ENCODE assay signal across 20 cellular contexts in genomic region chr7:92875171-92875570, GRCh38. TPM values are rescaled to one million over a fixed set of nuclear protein-coding genes. Genes with fewer than 3 reads are reported as not detected.
DNase-seq lines count a peak whose midpoint lies in the region; ATAC-seq, FAIRE-seq and TF ChIP-seq lines count a peak whose summit lies in the region.
"Had no signal": no experiment of that assay in that cellular context is flagged by ENCODE, and none has a peak within 500 bp of the region (broad histone marks: within the 10 kb centered on the region; RNA-seq: fewer than 3 reads in every experiment).

No MANE protein-coding gene starts in this region.

- TF ChIP-seq CTCF in cardiac muscle cell (IDR thresholded peaks at IDR 0.05; ENCODE audit: low read depth, low read length) (no peak), RWPE1 (conservative IDR thresholded peaks at IDR 0.05; ENCODE audit: low read depth) (no peak)

- CTCF ChIA-PET in RWPE1 (lab: Yijun Ruan, JAX): interaction anchor here (0.5 kb wide), 1 partner anchor 14 kb away, joined by 3 read pairs; no protein-coding TSS in a partner anchor

- POLR2A ChIA-PET in RWPE1 (lab: Yijun Ruan, JAX; ENCODE audit: low non-redundant PET): no interaction called here

- DNase-seq in cardiac muscle cell (ENCODE audit: low read depth in 1 of 2, low spot score in 1 of 2) (no peak), Right ventricle myocardium superior (no peak), RWPE1 (ENCODE audit: low spot score) (no peak), epithelial cell of prostate (ENCODE audit: low read depth, low spot score) (no peak), urothelium cell line (ENCODE audit: low spot score) (no peak), posterior cingulate gyrus (no peak), NCI-H748 treated with DMSO at 0.1 percent for 48 hours (lab: John Stamatoyannopoulos, UW) (no peak)
- DNase-seq: BE2C; CD4-positive, alpha-beta memory T cell; DMS79; KBM-7; NCI-H1092 treated with DMSO at 0.1 percent for 48 hours; NCI-H1694; NCI-H345; NCI-H526 treated with DMSO at 0.1 percent for 48 hours; NK-92 treated with Interleukin-12 subunit alpha and Interleukin-12 subunit beta, amount 100 ng/mL, for 24 hours had no signal

- H3K36me3 ChIP-seq in cardiac muscle cell: no peaks in the 10 kb centered on the region
- H3K36me3 ChIP-seq: BE2C had no signal

- peak; percentile 5 for FAIRE-seq in urothelium cell line (lab: Jason Lieb, UNC)
- FAIRE-seq: G401.6 had no signal

- no peaks in the 10 kb centered on the region for H3K27me3 ChIP-seq in cardiac muscle cell
- H3K27me3 ChIP-seq: BE2C had no signal

- peaks cover 12% of the 10 kb centered on the region for H3K4me1 ChIP-seq in cardiac muscle cell (ENCODE audit: low read depth)
- H3K4me1 ChIP-seq: BE2C had no signal

- H3K27ac ChIP-seq in cardiac muscle cell (peak overlapping the region; percentile 59), RWPE1 (peak overlapping the region; percentile 60), epithelial cell of prostate (peak overlapping the region; percentile 47)
- H3K27ac ChIP-seq: GM23248, HL-60 had no signal

- no peaks in the 10 kb centered on the region for H3K9me3 ChIP-seq in cardiac muscle cell (ENCODE audit: low read depth)
- H3K9me3 ChIP-seq: BE2C had no signal

- H3K4me3 ChIP-seq in cardiac muscle cell: no peak overlapping the region
- H3K4me3 ChIP-seq: GM23248 had no signal

- intact Hi-C loops in Right ventricle myocardium superior (cut with DNase I) (no loop called here), posterior cingulate gyrus (cut with DNase I) (no loop called here)

- ATAC-seq in Right ventricle myocardium superior (ENCODE audit: poor library complexity): no peak
- ATAC-seq: HCT116 had no signal

RNA-seq across cellular contexts. Expression of gene CDK6, which starts 38.8 kb away (rescaled TPM):
- total RNA-seq in cardiac muscle cell: 81.6 and 98.1 TPM in 2 replicates
- polyA plus RNA-seq in cardiac muscle cell: 28.7 and 38.8 TPM in 2 replicates
- 22.3 TPM for total RNA-seq in Right ventricle myocardium superior
